ENCODE assay signal across 11 cellular contexts in genomic region chr1:60972841-60973364, GRCh38.
A peak's percentile ranks its signal among the peaks of the same experiment; 100 is the strongest.
DNase-seq lines count a peak whose midpoint lies in the region; ATAC-seq, FAIRE-seq and TF ChIP-seq lines count a peak whose summit lies in the region.
"Had no signal": no experiment of that assay in that cellular context is flagged by ENCODE, and none has a peak within 500 bp of the region (broad histone marks: within the 10 kb centered on the region; RNA-seq: fewer than 3 reads in every experiment).

No MANE protein-coding gene starts in this region.

- H3K9me3 ChIP-seq in A549 (no peaks in the 10 kb centered on the region), body of pancreas (no peaks in the 10 kb centered on the region)

- 50% methylated on average over 4 of the region's 4 CpGs for WGBS in A549 (ENCODE audit: missing lambda C conversion rate)
- WGBS in body of pancreas, 2 donors, result 74 to 86% methylated on average over 4 of the region's 4 CpGs

- H3K27ac ChIP-seq in A549 (no peak overlapping the region), body of pancreas (no peak overlapping the region)

- H3K4me1 ChIP-seq in A549 (peaks cover 10% of the 10 kb centered on the region; the same call in 2 of the 3 replicates), body of pancreas (peaks cover 4% of the 10 kb centered on the region)

- no peaks in the 10 kb centered on the region for H3K36me3 ChIP-seq in body of pancreas (replicated peaks in 1 of 2; ENCODE audit: insufficient read depth in 1 of 2, low read depth in 2 of 2)
- no peaks in the 10 kb centered on the region for H3K36me3 ChIP-seq in kidney epithelial cell (ENCODE audit: control insufficient read depth, insufficient read depth, low read length)

- TF ChIP-seq POLR2A in A549 (IDR thresholded peaks at IDR 0.05; ENCODE audit: low read length), result no peak
- TF ChIP-seq POLR2A in body of pancreas (IDR thresholded peaks at IDR 0.05), result no peak

- peak in 1 of 2 experiments; percentile 13 for DNase-seq in A549 (ENCODE audit: low read depth in 1 of 2, low spot score in 1 of 2)
- DNase-seq in LHCN-M2 (ENCODE audit: low read depth), result peak; percentile 88
- DNase-seq in body of pancreas, result no peak
- peak; percentile 56 for DNase-seq in kidney epithelial cell (ENCODE audit: low read depth)
- DNase-seq in activated CD4-positive, CD25-positive, alpha-beta regulatory T cell treated with anti-CD3 and anti-CD28 coated beads, Interleukin-2, amount 50 U/mL, for 72 hours, result no peak
- DNase-seq in NCI-H524 (lab: John Stamatoyannopoulos, UW), result no peak
- DNase-seq: activated T-cell treated with anti-CD3 and anti-CD28 coated beads, Interleukin-2, amount 50 U/mL, for 1 hour; H9 had no signal

- peak overlapping the region; percentile 26; the same call in 1 of the 3 replicates for H3K4me2 ChIP-seq in A549

- POLR2A ChIA-PET in A549 (lab: Yijun Ruan, JAX), result no interaction called here

- H3K4me3 ChIP-seq in A549 (no peak overlapping the region), body of pancreas (no peak overlapping the region), kidney epithelial cell (ENCODE audit: low read depth, low read length) (no peak overlapping the region)

- no peak for FAIRE-seq in A549 (lab: Jason Lieb, UNC)
- FAIRE-seq: A204.1 had no signal

- CTCF ChIA-PET in A549 (lab: Yijun Ruan, JAX), result interaction anchor here (0.6 to 0.9 kb wide), 4 partner anchors 9 to 1270 kb away, joined by 3 read pairs; no protein-coding TSS in a partner anchor

- peak; percentile 73 to 82; a peak in 4 of 6 replicates for ATAC-seq in A549
- peak; percentile 38 for ATAC-seq in body of pancreas
- no peak for ATAC-seq in HG03432 (IDR thresholded peaks at IDR 0.05; ENCODE audit: unreplicated experiment)
- ATAC-seq in HG03045 (IDR thresholded peaks at IDR 0.05; ENCODE audit: unreplicated experiment), result no peak

- TF ChIP-seq EP300 in A549 (IDR thresholded peaks at IDR 0.05), result no peak

- intact Hi-C loops in body of pancreas (cut with DNase I), result no loop called here

- H3K27me3 ChIP-seq in body of pancreas (no peaks in the 10 kb centered on the region), kidney epithelial cell (ENCODE audit: control insufficient read depth, insufficient read depth, low read length) (no peaks in the 10 kb centered on the region)

- no peak for TF ChIP-seq RAD21 in A549 (conservative IDR thresholded peaks at IDR 0.05 in 1 of 2, IDR thresholded peaks at IDR 0.05 in 1 of 2)

- TF ChIP-seq CTCF in A549 (IDR thresholded peaks at IDR 0.05) (no peak), body of pancreas (IDR thresholded peaks at IDR 0.05) (no peak), kidney epithelial cell (IDR thresholded peaks at IDR 0.05; ENCODE audit: insufficient read depth, low read length, poor library complexity, severe bottlenecking) (no peak)

TF ChIP-seq in A549, 52 proteins besides CTCF, POLR2A, EP300 and RAD21:
- no peak for TF ChIP-seq REST (IDR thresholded peaks at IDR 0.05)
- no peak for TF ChIP-seq CEBPB (IDR thresholded peaks at IDR 0.05)
- TF ChIP-seq HDAC2 (IDR thresholded peaks at IDR 0.05), result no peak
- no peak for TF ChIP-seq JUN (IDR thresholded peaks at IDR 0.05)
- no peak for TF ChIP-seq PBX3 (IDR thresholded peaks at IDR 0.05)
- no peak for TF ChIP-seq NR3C1 (IDR thresholded peaks at IDR 0.05)
- no peak for TF ChIP-seq HEYL (CRISPR knock-in tag; IDR thresholded peaks at IDR 0.05)
- TF ChIP-seq KDM1A (IDR thresholded peaks at IDR 0.05; ENCODE audit: low read depth), result no peak
- TF ChIP-seq MAX (IDR thresholded peaks at IDR 0.05), result no peak

Comparison
In these comparisons a context has a peak if more than half of its experiments do, and no peak if none do; other contexts are left out.
1. ATAC-seq: peak in A549 (2 of 2) and body of pancreas (single experiment); none in HG03432 (single experiment) and HG03045 (single experiment).
2. DNase-seq: peak in LHCN-M2 (single experiment) and kidney epithelial cell (single experiment); none in body of pancreas (0 of 4), activated CD4-positive, CD25-positive, alpha-beta regulatory T cell treated with anti-CD3 and anti-CD28 coated beads, Interleukin-2, amount 50 U/mL, for 72 hours (single experiment) and NCI-H524 (0 of 2).